8 cellular contexts compared by ENCODE assay signal in the genomic region with DNA sequence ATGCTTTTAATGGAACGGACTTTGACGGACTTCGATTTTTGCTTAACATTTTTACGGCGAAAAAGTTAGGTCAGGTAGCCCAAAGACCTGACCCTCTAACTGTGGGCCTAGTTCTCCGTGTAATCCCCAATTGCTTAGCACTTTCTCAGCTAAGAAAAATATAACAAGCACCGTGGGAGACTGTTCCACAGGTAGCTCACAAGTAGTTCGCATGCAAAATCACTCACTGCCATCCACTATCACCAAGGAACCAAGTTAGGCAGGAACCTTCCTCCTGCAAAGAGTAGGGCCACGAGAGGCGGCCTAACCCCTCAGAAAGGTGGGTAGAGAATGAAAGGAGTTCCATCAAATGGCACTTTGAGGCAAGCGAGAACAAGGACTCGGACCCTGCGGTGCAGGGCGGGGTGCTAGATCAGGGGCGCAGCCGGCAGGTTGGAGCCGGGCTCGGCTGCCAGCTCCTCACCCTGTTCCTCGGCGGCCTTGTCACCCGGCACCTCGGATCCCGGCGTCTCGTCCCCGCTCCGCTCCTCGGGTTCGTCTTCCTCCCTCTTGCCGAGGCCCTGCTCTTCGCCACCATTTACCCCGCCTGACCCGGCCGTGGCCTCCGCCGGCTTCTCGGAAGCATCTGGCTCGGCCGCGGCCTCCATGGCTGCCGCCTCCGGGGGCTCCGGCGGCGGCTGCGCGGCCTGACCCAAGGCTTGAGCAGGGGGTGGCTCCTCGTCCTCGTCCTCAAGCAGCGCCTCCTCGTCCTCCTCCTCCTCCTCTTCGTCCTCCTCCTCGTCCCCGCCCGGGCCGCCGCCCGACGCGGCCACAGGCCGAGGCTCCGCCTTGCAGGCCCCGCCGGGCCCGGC. TPM values are rescaled to one million over a fixed set of nuclear protein-coding genes. Genes with fewer than 3 reads are reported as not detected.
DNase-seq lines count a peak whose midpoint lies in the region; ATAC-seq, FAIRE-seq and TF ChIP-seq lines count a peak whose summit lies in the region.

No MANE protein-coding gene starts in this region.

- no peak overlapping the region for H3K18ac ChIP-seq in H1 (ENCODE audit: extremely low read depth, low read length)

- H2AK5ac ChIP-seq in H1 (ENCODE audit: low read depth, low read length): no peak overlapping the region

- no peaks in the 10 kb centered on the region for H3K27me3 ChIP-seq in PC-9 (ENCODE audit: insufficient read depth, low read depth)
- no peaks in the 10 kb centered on the region for H3K27me3 ChIP-seq in H1 (replicated peaks in 1 of 4; ENCODE audit: control insufficient read depth in 3 of 4, extremely low read depth in 1 of 4, insufficient read depth in 3 of 4, low read length in 3 of 4)

- no peak overlapping the region for H3K23ac ChIP-seq in H1 (ENCODE audit: insufficient read length)

- H3K56ac ChIP-seq in H1 (replicated peaks; ENCODE audit: insufficient read length, low read depth, low read length): peak overlapping the region; percentile 27

- H3K4me1 ChIP-seq in PC-9 (replicated peaks; ENCODE audit: insufficient read depth) (peaks cover 26% of the 10 kb centered on the region), H1 (replicated peaks in 1 of 4; ENCODE audit: control insufficient read depth in 3 of 4, insufficient read depth in 4 of 4, low read length in 3 of 4) (no peaks in the 10 kb centered on the region; a peak in 3 of 7 replicates)

- H2BK20ac ChIP-seq in H1 (ENCODE audit: low read length): no peak overlapping the region

- FAIRE-seq in H1 (lab: Jason Lieb, UNC): no peak

- H3K79me2 ChIP-seq in PC-9 (ENCODE audit: low read depth) (peaks cover 84% of the 10 kb centered on the region), H1 (ENCODE audit: control insufficient read depth in 1 of 2, insufficient read depth in 2 of 2, low read length in 2 of 2) (peaks cover 18 to 74% of the 10 kb centered on the region in 2 experiments)

- CTCF ChIA-PET in PC-9 (lab: Charles Lee) (interaction anchor here (0.8 to 1.5 kb wide), 3 partner anchors 27 to 331 kb away, joined by 3 to 9 read pairs (median 6); a partner anchor contains a TSS), H1 (lab: Charles Lee; ENCODE audit: partially characterized antibody) (interaction anchor here (1.2 to 2.1 kb wide), 3 partner anchors 27 to 60 kb away, joined by 4 to 9 read pairs (median 5); a partner anchor contains a TSS)

- H3K9me2 ChIP-seq in PC-9 (ENCODE audit: insufficient read depth): no peaks in the 10 kb centered on the region

- peak; percentile 14 for DNase-seq in Ammon's horn (ENCODE audit: low spot score)
- peak in 1 of 2 experiments; percentile 12 for DNase-seq in PC-9
- DNase-seq in H1 (ENCODE audit: low read depth in 1 of 2, low spot score in 2 of 2): no peak
- peak; percentile 2 for DNase-seq in myocyte (ENCODE audit: low read depth)
- DNase-seq in retina: no peak

- peak overlapping the region; percentile 31; the same call in 1 of the 2 replicates for H2AFZ ChIP-seq in PC-9
- no peak overlapping the region for H2AFZ ChIP-seq in H1 (ENCODE audit: low read length)

- H4K91ac ChIP-seq in H1 (replicated peaks; ENCODE audit: insufficient read length, low read length): peak overlapping the region; percentile 40

- H3K4me2 ChIP-seq in PC-9 (peak overlapping the region; percentile 97), H1 (ENCODE audit: insufficient read depth in 1 of 2, low read depth in 2 of 2, low read length in 2 of 2) (peak overlapping the region; percentile 85 to 93)

- H3K4me3 ChIP-seq in PC-9: peak overlapping the region; percentile 84
- peak overlapping the region; percentile 87 to 98 (median 96) for H3K4me3 ChIP-seq in H1 (ENCODE audit: extremely low read depth in 1 of 4, insufficient read depth in 2 of 4, low read depth in 3 of 4, low read length in 4 of 4)

- ATAC-seq in GM21526 (IDR thresholded peaks at IDR 0.05; ENCODE audit: low FRiP score, unreplicated experiment): peak; percentile 1
- no peak for ATAC-seq in HG03442 (IDR thresholded peaks at IDR 0.05; ENCODE audit: unreplicated experiment)
- no peak for ATAC-seq in HG03571 (IDR thresholded peaks at IDR 0.05; ENCODE audit: unreplicated experiment)

- H2BK120ac ChIP-seq in H1 (replicated peaks; ENCODE audit: low read depth, low read length): no peak overlapping the region

- POLR2A ChIA-PET in PC-9 (lab: Charles Lee; ENCODE audit: unreplicated experiment): interaction anchor here (0.6 to 1.4 kb wide), 7 partner anchors 26 to 164 kb away, joined by 3 to 16 read pairs (median 5); a partner anchor contains a TSS
- POLR2A ChIA-PET in H1 (lab: Charles Lee; ENCODE audit: partially characterized antibody): interaction anchor here (0.6 to 10.9 kb wide), 33 partner anchors 8 to 159 kb away, joined by 3 to 192 read pairs (median 5); a partner anchor contains a TSS

- H3K9me3 ChIP-seq in PC-9 (ENCODE audit: insufficient read depth, low read depth) (no peaks in the 10 kb centered on the region), H1 (ENCODE audit: insufficient read depth in 2 of 2, low read depth in 1 of 2, low read length in 1 of 2) (no peaks in the 10 kb centered on the region)

- H3K4ac ChIP-seq in H1 (replicated peaks; ENCODE audit: insufficient read length, low read depth, low read length): no peak overlapping the region

- H4K20me1 ChIP-seq in PC-9 (ENCODE audit: insufficient read depth): peaks cover 40% of the 10 kb centered on the region
- peaks cover 12 to 17% of the 10 kb centered on the region in 2 experiments for H4K20me1 ChIP-seq in H1 (replicated peaks in 1 of 2; ENCODE audit: control insufficient read depth in 1 of 2, insufficient read depth in 2 of 2, low read length in 2 of 2)

- peak overlapping the region; percentile 91 for H4K8ac ChIP-seq in H1 (ENCODE audit: extremely low read depth, insufficient read depth, low read length)

- BruUV-seq in PC-9 (replicated peaks; lab: Mats Ljungman, UMichigan): no TSS peak

- H3K79me1 ChIP-seq in H1 (ENCODE audit: low read depth, low read length): 0 out of 2 replicates have a peak, but pooled peaks cover 2% of the 10 kb centered on the region

- no peak overlapping the region for H2BK15ac ChIP-seq in H1 (ENCODE audit: low read length)

- no peak for TF ChIP-seq RAD21 in H1 (IDR thresholded peaks at IDR 0.05 in 1 of 2, conservative IDR thresholded peaks at IDR 0.05 in 1 of 2; ENCODE audit: low read depth in 2 of 2, low read length in 2 of 2)

- WGBS in H1 (ENCODE audit: extremely low coverage in 1 of 2, insufficient coverage in 1 of 2, insufficient read length in 1 of 2, insufficient replicate concordance in 2 of 2, low coverage in 1 of 2, low lambda C conversion rate in 2 of 2, missing lambda C conversion rate in 1 of 2), 2 experiments: 3% methylated on average over 43 of the region's 65 CpGs; no CpG with 5 or more reads in 1 of the 2 experiments

- peaks cover 60% of the 10 kb centered on the region for H3F3A ChIP-seq in PC-9 (ENCODE audit: insufficient read depth, low read depth)

- H3K14ac ChIP-seq in H1 (ENCODE audit: insufficient read length): no peak overlapping the region

- TF ChIP-seq EP300 in H1 (IDR thresholded peaks at IDR 0.05; ENCODE audit: borderline replicate concordance in 1 of 2, low read depth in 2 of 2, low read length in 2 of 2): no peak

- peak overlapping the region; percentile 84 to 92 (median 90) for H3K9ac ChIP-seq in H1 (replicated peaks in 1 of 4; ENCODE audit: extremely low read depth in 1 of 4, low read depth in 3 of 4, low read length in 3 of 4)

- H4K5ac ChIP-seq in H1 (ENCODE audit: insufficient read length, low read depth, low read length): peak overlapping the region; percentile 97

- peaks cover 16% of the 10 kb centered on the region for H3K23me2 ChIP-seq in H1 (ENCODE audit: low read depth, low read length)

- intact Hi-C loops in PC-9 (cut with micrococcal nuclease; ENCODE audit: unreplicated experiment): loop anchor here (2.0 to 5.0 kb wide), 7 partner anchors 54 to 156 kb away; a partner anchor contains a TSS

- H2BK12ac ChIP-seq in H1 (ENCODE audit: low read depth, low read length): no peak overlapping the region

- no peak for TF ChIP-seq CTCF in PC-9 (conservative IDR thresholded peaks at IDR 0.05)
- TF ChIP-seq CTCF in H1 (IDR thresholded peaks at IDR 0.05; ENCODE audit: control extremely low read depth in 1 of 3, insufficient read depth in 1 of 3, low read depth in 1 of 3, low read length in 3 of 3): no peak

- TF ChIP-seq POLR2A in H1 (IDR thresholded peaks at IDR 0.05; ENCODE audit: control extremely low read depth in 1 of 2, low read depth in 2 of 2, low read length in 2 of 2): no peak

- H3K36me3 ChIP-seq in PC-9 (ENCODE audit: low read depth): peaks cover 41% of the 10 kb centered on the region
- peaks cover 18 to 36% (median 25%) of the 10 kb centered on the region in 4 experiments for H3K36me3 ChIP-seq in H1 (ENCODE audit: control insufficient read depth in 2 of 4, insufficient read depth in 4 of 4, low read length in 3 of 4)

- peak overlapping the region; percentile 76 for H3K27ac ChIP-seq in PC-9
- peak overlapping the region; percentile 92 for H3K27ac ChIP-seq in H1 (ENCODE audit: low read depth, low read length)

- H2BK5ac ChIP-seq in H1 (ENCODE audit: low read depth, low read length): peak overlapping the region; percentile 91

RNA-seq across cellular contexts. Expression of a gene that starts 0.9 kb away (rescaled TPM):
- 55.2 and 76.9 TPM in 2 replicates for total RNA-seq in PC-9 (2021)
- 44.3 and 46.4 TPM in 2 replicates for total RNA-seq in H1 (2021; fragmentation: NEBNext Ultra II Directional; extraction: Animal tissue kit (Norgen Biotek cat#: 25700))
- 12.7 and 14.9 TPM in 2 replicates for polyA plus RNA-seq in H1 (2011; rRNA removed)
- polyA plus RNA-seq in H1 (2011; cell fraction: cytosol; rRNA removed): 19.3 TPM
- polyA plus RNA-seq in H1 (2011; cell fraction: nucleus; rRNA removed): 11.2 TPM
- polyA plus RNA-seq in H1 (2012, experiment 1 of 2): 43.1 to 48.6 TPM (median 46.3 TPM) in 4 replicates
- polyA plus RNA-seq in H1 (2012, experiment 2 of 2): 10.2 TPM
- 26.9 TPM for polyA plus RNA-seq in H1 (2013, experiment 1 of 2)
- 26.0 TPM for polyA plus RNA-seq in H1 (2013, experiment 2 of 2)
- polyA minus RNA-seq in H1 (2011; rRNA and poly(A)+ RNA removed): 14.5 and 15.9 TPM in 2 replicates
- polyA minus RNA-seq in H1 (2011; cell fraction: cytosol; rRNA and poly(A)+ RNA removed): 17.6 TPM
- 17.6 TPM for polyA minus RNA-seq in H1 (2011; cell fraction: nucleus; rRNA and poly(A)+ RNA removed)
- total RNA-seq in myocyte: 8.0 and 8.6 TPM in 2 replicates
- 46.2 TPM for polyA plus RNA-seq in myocyte (2012)

RNA-seq across cellular contexts. Expression of a gene that starts 1.9 kb away (rescaled TPM):
- total RNA-seq in PC-9 (2021) (65.3 and 71.4 TPM in 2 replicates), myocyte (19.7 and 30.9 TPM in 2 replicates)
- 34.1 and 34.5 TPM in 2 replicates for total RNA-seq in H1 (2021; fragmentation: NEBNext Ultra II Directional; extraction: Animal tissue kit (Norgen Biotek cat#: 25700))
- 25.4 and 28.1 TPM in 2 replicates for polyA plus RNA-seq in H1 (2011; rRNA removed)
- polyA plus RNA-seq in H1 (2011; cell fraction: cytosol; rRNA removed): 39.2 TPM
- 26.6 TPM for polyA plus RNA-seq in H1 (2011; cell fraction: nucleus; rRNA removed)
- polyA plus RNA-seq in H1 (2012, experiment 1 of 2): 40.6 to 47.5 TPM (median 42.9 TPM) in 4 replicates
- polyA plus RNA-seq in H1 (2012, experiment 2 of 2): 37.9 TPM
- polyA plus RNA-seq in H1 (2013, experiment 1 of 2): 46.7 TPM
- 51.5 TPM for polyA plus RNA-seq in H1 (2013, experiment 2 of 2)
- 21.1 and 23.8 TPM in 2 replicates for polyA minus RNA-seq in H1 (2011; rRNA and poly(A)+ RNA removed)
- polyA minus RNA-seq in H1 (2011; cell fraction: cytosol; rRNA and poly(A)+ RNA removed): 9.5 TPM
- 16.9 TPM for polyA minus RNA-seq in H1 (2011; cell fraction: nucleus; rRNA and poly(A)+ RNA removed)
- polyA plus RNA-seq in myocyte (2012): 33.3 TPM

RNA-seq across cellular contexts. Expression of a gene that starts 18.9 kb away (rescaled TPM):
- total RNA-seq in PC-9 (2021): 0.57 TPM in 1 of 2 replicates, not detected in the other
- total RNA-seq in H1 (2021; fragmentation: NEBNext Ultra II Directional; extraction: Animal tissue kit (Norgen Biotek cat#: 25700)): 4.9 and 6.4 TPM in 2 replicates
- polyA plus RNA-seq in H1 (2011; rRNA removed): 10.9 and 12.1 TPM in 2 replicates
- polyA plus RNA-seq in H1 (2011; cell fraction: cytosol; rRNA removed): 6.2 TPM
- polyA plus RNA-seq in H1 (2011; cell fraction: nucleus; rRNA removed): 6.7 TPM
- 8.8 to 11.0 TPM (median 9.4 TPM) in 4 replicates for polyA plus RNA-seq in H1 (2012, experiment 1 of 2)
- 18.5 TPM for polyA plus RNA-seq in H1 (2012, experiment 2 of 2)
- 3.3 TPM for polyA plus RNA-seq in H1 (2013, experiment 1 of 2)
- 4.1 TPM for polyA plus RNA-seq in H1 (2013, experiment 2 of 2)
- polyA minus RNA-seq in H1 (2011; rRNA and poly(A)+ RNA removed): 5.5 and 7.9 TPM in 2 replicates
- polyA minus RNA-seq in H1 (2011; cell fraction: cytosol; rRNA and poly(A)+ RNA removed): 4.6 TPM
- 1.8 TPM for polyA minus RNA-seq in H1 (2011; cell fraction: nucleus; rRNA and poly(A)+ RNA removed)
- total RNA-seq in myocyte: not detected in 2 replicates
- polyA plus RNA-seq in myocyte (2012): 0.53 TPM

RNA-seq across cellular contexts. Expression of a gene that starts 19.2 kb away (rescaled TPM):
- total RNA-seq in PC-9 (2021): 173 and 201 TPM in 2 replicates
- total RNA-seq in H1 (2021; fragmentation: NEBNext Ultra II Directional; extraction: Animal tissue kit (Norgen Biotek cat#: 25700)): 59.5 and 73.7 TPM in 2 replicates
- 264 and 286 TPM in 2 replicates for polyA plus RNA-seq in H1 (2011; rRNA removed)
- polyA plus RNA-seq in H1 (2011; cell fraction: cytosol; rRNA removed): 123 TPM
- polyA plus RNA-seq in H1 (2011; cell fraction: nucleus; rRNA removed): 173 TPM
- polyA plus RNA-seq in H1 (2012, experiment 1 of 2): 70.0 to 120 TPM (median 108 TPM) in 4 replicates
- polyA plus RNA-seq in H1 (2012, experiment 2 of 2): 184 TPM
- polyA plus RNA-seq in H1 (2013, experiment 1 of 2): 89.2 TPM
- 99.4 TPM for polyA plus RNA-seq in H1 (2013, experiment 2 of 2)
- polyA minus RNA-seq in H1 (2011; rRNA and poly(A)+ RNA removed): 159 and 168 TPM in 2 replicates
- 39.3 TPM for polyA minus RNA-seq in H1 (2011; cell fraction: cytosol; rRNA and poly(A)+ RNA removed)
- polyA minus RNA-seq in H1 (2011; cell fraction: nucleus; rRNA and poly(A)+ RNA removed): 59.6 TPM
- 40.8 and 49.8 TPM in 2 replicates for total RNA-seq in myocyte
- 82.1 TPM for polyA plus RNA-seq in myocyte (2012)

RNA-seq across cellular contexts. Expression of a gene that starts 27.6 kb away (rescaled TPM):
- total RNA-seq in PC-9 (2021): 16.5 and 17.2 TPM in 2 replicates
- total RNA-seq in H1 (2021; fragmentation: NEBNext Ultra II Directional; extraction: Animal tissue kit (Norgen Biotek cat#: 25700)): 76.5 and 76.9 TPM in 2 replicates
- polyA plus RNA-seq in H1 (2011; rRNA removed): 30.2 and 39.5 TPM in 2 replicates
- polyA plus RNA-seq in H1 (2011; cell fraction: cytosol; rRNA removed): 32.4 TPM
- polyA plus RNA-seq in H1 (2011; cell fraction: nucleus; rRNA removed): 42.7 TPM
- 25.8 to 27.7 TPM (median 26.2 TPM) in 4 replicates for polyA plus RNA-seq in H1 (2012, experiment 1 of 2)
- polyA plus RNA-seq in H1 (2012, experiment 2 of 2): 15.5 TPM
- polyA plus RNA-seq in H1 (2013, experiment 1 of 2): 90.5 TPM
- 90.7 TPM for polyA plus RNA-seq in H1 (2013, experiment 2 of 2)
- 56.6 and 78.4 TPM in 2 replicates for polyA minus RNA-seq in H1 (2011; rRNA and poly(A)+ RNA removed)
- polyA minus RNA-seq in H1 (2011; cell fraction: cytosol; rRNA and poly(A)+ RNA removed): 36.3 TPM
- polyA minus RNA-seq in H1 (2011; cell fraction: nucleus; rRNA and poly(A)+ RNA removed): 27.4 TPM
- 6.6 TPM in 2 replicates for total RNA-seq in myocyte
- 3.7 TPM for polyA plus RNA-seq in myocyte (2012)

Comparison
In these comparisons a context has a peak if more than half of its experiments do, and no peak if none do; other contexts are left out.
1. DNase-seq: peak in Ammon's horn (single experiment) and myocyte (single experiment); none in H1 (0 of 2) and retina (single experiment).